ENCODE assay signal across 13 cellular contexts in genomic region chr2:208501217-208501616, GRCh38.
A peak's percentile ranks its signal among the peaks of the same experiment; 100 is the strongest.
DNase-seq lines count a peak whose midpoint lies in the region; ATAC-seq and TF ChIP-seq lines count a peak whose summit lies in the region.
"Had no signal": no experiment of that assay in that cellular context is flagged by ENCODE, and none has a peak within 500 bp of the region (broad histone marks: within the 10 kb centered on the region; RNA-seq: fewer than 3 reads in every experiment).

No MANE protein-coding gene starts in this region.

- no peaks in the 10 kb centered on the region for H3K4me1 Mint-ChIP-seq in CD8-positive, alpha-beta memory T cell
- H3K4me1 Mint-ChIP-seq: activated T-helper 17 cell treated with anti-CD3 and anti-CD28 coated beads, Interleukin-2, amount 50 U/mL, for 72 hours; central memory CD8-positive, alpha-beta T cell had no signal

- no peak for TF ChIP-seq POLR2A in Peyer's patch (IDR thresholded peaks at IDR 0.05)

- H3K9me3 Mint-ChIP-seq in CD8-positive, alpha-beta memory T cell: no peaks in the 10 kb centered on the region
- H3K9me3 Mint-ChIP-seq: activated T-helper 17 cell treated with anti-CD3 and anti-CD28 coated beads, Interleukin-2, amount 50 U/mL, for 72 hours; central memory CD8-positive, alpha-beta T cell had no signal

- no peaks in the 10 kb centered on the region for H3K4me1 ChIP-seq in Peyer's patch
- H3K4me1 ChIP-seq in CD8-positive, alpha-beta memory T cell (ENCODE audit: insufficient read depth, low read length): no peaks in the 10 kb centered on the region

- no peaks in the 10 kb centered on the region for H3K9me3 ChIP-seq in Peyer's patch
- no peaks in the 10 kb centered on the region for H3K9me3 ChIP-seq in CD8-positive, alpha-beta memory T cell (ENCODE audit: low read length)

- TF ChIP-seq CTCF in Peyer's patch (IDR thresholded peaks at IDR 0.05): no peak

- no peak for ATAC-seq in GM21529 (IDR thresholded peaks at IDR 0.05; ENCODE audit: unreplicated experiment)
- ATAC-seq: activated T-helper 17 cell treated with anti-CD3 and anti-CD28 coated beads, Interleukin-2, amount 50 U/mL, for 72 hours had no signal

- CTCF ChIA-PET in CD8-positive, alpha-beta memory T cell (lab: Charles Lee): no interaction called here

- H3K27me3 Mint-ChIP-seq in CD8-positive, alpha-beta memory T cell: no peaks in the 10 kb centered on the region
- H3K27me3 Mint-ChIP-seq: activated T-helper 17 cell treated with anti-CD3 and anti-CD28 coated beads, Interleukin-2, amount 50 U/mL, for 72 hours; central memory CD8-positive, alpha-beta T cell had no signal

- POLR2A ChIA-PET in CD8-positive, alpha-beta memory T cell (lab: Charles Lee): no interaction called here

- no peak overlapping the region for H3K27ac Mint-ChIP-seq in CD8-positive, alpha-beta memory T cell
- H3K27ac Mint-ChIP-seq: activated T-helper 17 cell treated with anti-CD3 and anti-CD28 coated beads, Interleukin-2, amount 50 U/mL, for 72 hours had no signal

- DNase-seq in A172 (ENCODE audit: low spot score) (peak; percentile 3), NCI-H1105 treated with DMSO at 0.1 percent for 48 hours (lab: John Stamatoyannopoulos, UW) (peak; percentile 58), Peyer's patch (peak in 2 of 3 donors; percentile 53 to 62), iris pigment epithelial cell (ENCODE audit: low read depth) (peak; percentile 1), dedifferentiated amniotic fluid mesenchymal stem cell (ENCODE audit: extremely low spot score) (no peak), SKM-1 treated with dmso at 0.1 percent for 144 hours (lab: John Stamatoyannopoulos, UW; ENCODE audit: unreplicated experiment) (no peak)
- DNase-seq in CD8-positive, alpha-beta memory T cell: no peak
- DNase-seq: activated CD4-positive, CD25-positive, alpha-beta regulatory T cell treated with anti-CD3 and anti-CD28 coated beads, Interleukin-2, amount 50 U/mL, for 72 hours; foreskin melanocyte; MM.1S had no signal

- no peaks in the 10 kb centered on the region for H3K27me3 ChIP-seq in Peyer's patch
- H3K27me3 ChIP-seq in CD8-positive, alpha-beta memory T cell (ENCODE audit: insufficient read depth, low read length, poor library complexity, severe bottlenecking): no peaks in the 10 kb centered on the region

- no peak overlapping the region for H3K27ac ChIP-seq in Peyer's patch
- H3K27ac ChIP-seq in CD8-positive, alpha-beta memory T cell (ENCODE audit: low read depth, low read length): no peak overlapping the region

- no peak overlapping the region for H3K4me3 Mint-ChIP-seq in CD8-positive, alpha-beta memory T cell
- H3K4me3 Mint-ChIP-seq: activated T-helper 17 cell treated with anti-CD3 and anti-CD28 coated beads, Interleukin-2, amount 50 U/mL, for 72 hours; central memory CD8-positive, alpha-beta T cell had no signal

- H3K36me3 ChIP-seq in Peyer's patch: no peaks in the 10 kb centered on the region
- no peaks in the 10 kb centered on the region for H3K36me3 ChIP-seq in CD8-positive, alpha-beta memory T cell (ENCODE audit: insufficient read depth, low read length)

- H3K4me3 ChIP-seq in Peyer's patch: no peak overlapping the region
- no peak overlapping the region for H3K4me3 ChIP-seq in CD8-positive, alpha-beta memory T cell (ENCODE audit: low read length)

- H3K36me3 Mint-ChIP-seq in CD8-positive, alpha-beta memory T cell: no peaks in the 10 kb centered on the region

Comparison
In these comparisons a context has a peak if more than half of its experiments do, and no peak if none do; other contexts are left out.
1. DNase-seq: peak in A172 (single experiment), NCI-H1105 treated with DMSO at 0.1 percent for 48 hours (single experiment), Peyer's patch (2 of 3) and iris pigment epithelial cell (single experiment); none in CD8-positive, alpha-beta memory T cell (0 of 5), dedifferentiated amniotic fluid mesenchymal stem cell (single experiment) and SKM-1 treated with dmso at 0.1 percent for 144 hours (single experiment).